In the genomic region with DNA sequence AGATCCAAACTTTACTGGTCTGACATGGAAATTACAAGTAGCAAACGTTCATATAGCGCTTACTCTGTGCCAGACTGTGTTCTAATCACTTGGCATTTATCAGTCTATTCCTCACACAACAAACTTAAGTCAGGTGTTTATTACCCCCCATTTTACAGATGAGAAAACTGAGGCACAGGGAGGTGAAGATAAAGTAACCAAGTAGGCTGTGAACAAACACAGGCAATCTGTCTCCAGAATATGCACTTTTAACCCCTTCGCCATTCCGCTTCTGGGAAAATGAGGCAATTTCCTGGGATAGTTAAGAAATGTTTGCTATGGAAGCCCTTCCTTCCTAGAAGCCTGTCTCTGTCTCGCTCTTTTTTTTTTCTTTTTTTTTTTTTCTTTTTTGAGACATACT, we compare ENCODE assay signal across 30 cellular contexts. TPM values are rescaled to one million over a fixed set of nuclear protein-coding genes. Genes with fewer than 3 reads are reported as not detected.
"Had no signal": no experiment of that assay in that cellular context is flagged by ENCODE, and none has a peak within 500 bp of the region (broad histone marks: within the 10 kb centered on the region; RNA-seq: fewer than 3 reads in every experiment).

No MANE protein-coding gene starts in this region.

- H3K4me1 Mint-ChIP-seq: nephron progenitor cell had no signal

- H3K36me3 ChIP-seq: left ventricle myocardium inferior, uterus had no signal

- H3K36me3 Mint-ChIP-seq: activated naive CD8-positive, alpha-beta T cell treated with anti-CD3 and anti-CD28 coated beads for 36 hours had no signal

- H3K27me3 ChIP-seq: testis, uterus had no signal

- H3K9me3 Mint-ChIP-seq: activated naive CD8-positive, alpha-beta T cell treated with anti-CD3 and anti-CD28 coated beads for 36 hours; activated T-cell treated with anti-CD3 and anti-CD28 coated beads, Interleukin-2, amount 50 U/mL, for 4 hours; activated T-helper 2 cell treated with anti-CD3 and anti-CD28 coated beads, Interferon-gamma antibody, Interleukin-2, Interleukin-4, amounts not matched to agents 10 μg/mL and 5 μg/mL and 100 μg/mL, durations not matched to agents 14 hours and 24 hours and 36 hours had no signal

- H3K4me3 ChIP-seq: coronary artery, left ventricle myocardium inferior, testis, uterus had no signal

- DNase-seq: activated CD4-positive, alpha-beta T cell treated with anti-CD3 and anti-CD28 coated beads for 4 hours; activated CD4-positive, alpha-beta T cell treated with anti-CD3 and anti-CD28 coated beads, Interleukin-2, amount 50 U/mL, for 48 hours; activated CD4-positive, CD25-positive, alpha-beta regulatory T cell; activated CD8-positive, alpha-beta memory T cell treated with anti-CD3 and anti-CD28 coated beads, Interleukin-2, amount 50 U/mL, for 48 hours; activated naive CD4-positive, alpha-beta T cell treated with Interleukin-2 at 50 U/mL for 16 hours; activated naive CD8-positive, alpha-beta T cell treated with anti-CD3 and anti-CD28 coated beads for 36 hours; activated T-cell treated with anti-CD3 and anti-CD28 coated beads, Interleukin-2, amount 50 U/mL, for 4 hours; amniotic stem cell; cerebellar nuclear complex; hippocampal formation; left ventricle myocardium inferior; nephron progenitor cell; nucleus accumbens; stimulated activated CD4-positive, alpha-beta T cell treated with anti-CD3 and anti-CD28 coated beads, Interleukin-2, amount 100 ng/mL, for 48 hours; stimulated activated naive CD4-positive, alpha-beta T cell; T-helper 1 cell; T-helper 9 cell; testis; trophoblast cell; uterus had no signal

- H3K4me3 Mint-ChIP-seq: activated naive CD8-positive, alpha-beta T cell treated with anti-CD3 and anti-CD28 coated beads for 36 hours; activated T-cell treated with anti-CD3 and anti-CD28 coated beads, Interleukin-2, amount 50 U/mL, for 4 hours; nephron progenitor cell had no signal

- H3K27ac ChIP-seq: coronary artery, left ventricle myocardium inferior, testis, uterus had no signal

- ATAC-seq: activated T-cell treated with anti-CD3 and anti-CD28 coated beads, Interleukin-2, amount 50 U/mL, for 4 hours had no signal

- H3K4me1 ChIP-seq: testis, uterus had no signal

- H3K9me3 ChIP-seq: left ventricle myocardium inferior, testis, uterus had no signal

- H3K27ac Mint-ChIP-seq: activated naive CD8-positive, alpha-beta T cell treated with anti-CD3 and anti-CD28 coated beads for 36 hours; activated T-helper 2 cell treated with anti-CD3 and anti-CD28 coated beads, Interferon-gamma antibody, Interleukin-2, Interleukin-4, amounts not matched to agents 10 μg/mL and 5 μg/mL and 100 μg/mL, durations not matched to agents 14 hours and 24 hours and 36 hours; nephron progenitor cell had no signal

RNA-seq across cellular contexts. Expression of a gene that starts 12.3 kb away (rescaled TPM):
- total RNA-seq: activated CD8-positive, alpha-beta memory T cell treated with anti-CD3 and anti-CD28 coated beads for 36 hours; activated naive CD8-positive, alpha-beta T cell treated with anti-CD3 and anti-CD28 coated beads for 36 hours; activated T-helper 2 cell treated with anti-CD3 and anti-CD28 coated beads, Interferon-gamma antibody, Interleukin-2, Interleukin-4, amounts not matched to agents 10 μg/mL and 5 μg/mL and 100 μg/mL, durations not matched to agents 14 hours and 24 hours and 36 hours; frontal cortex had no signal

RNA-seq across cellular contexts. Expression of a gene that starts 19.8 kb away (rescaled TPM):
- total RNA-seq: activated CD8-positive, alpha-beta memory T cell treated with anti-CD3 and anti-CD28 coated beads for 36 hours; activated naive CD8-positive, alpha-beta T cell treated with anti-CD3 and anti-CD28 coated beads for 36 hours; activated T-cell treated with anti-CD3 and anti-CD28 coated beads, Interleukin-2, amount 50 U/mL, for 4 hours; activated T-helper 2 cell treated with anti-CD3 and anti-CD28 coated beads, Interferon-gamma antibody, Interleukin-2, Interleukin-4, amounts not matched to agents 10 μg/mL and 5 μg/mL and 100 μg/mL, durations not matched to agents 14 hours and 24 hours and 36 hours; bronchial epithelial cell; epithelial cell of proximal tubule; fibroblast of lung; frontal cortex; left ventricle myocardium inferior; mononuclear cell; myocyte; renal cortical epithelial cell; uterus had no signal

RNA-seq across cellular contexts. Expression of a gene that starts 34.2 kb away (rescaled TPM):
- total RNA-seq: activated naive CD8-positive, alpha-beta T cell treated with anti-CD3 and anti-CD28 coated beads for 36 hours; bronchial epithelial cell; epithelial cell of proximal tubule; mononuclear cell; myocyte; renal cortical epithelial cell had no signal
